21 cellular contexts compared by ENCODE assay signal in genomic region chr6:73832313-73832712, GRCh38.
"Had no signal": no experiment of that assay in that cellular context is flagged by ENCODE, and none has a peak within 500 bp of the region (broad histone marks: within the 10 kb centered on the region; RNA-seq: fewer than 3 reads in every experiment).

No MANE protein-coding gene starts in this region.

- H3K4me3 ChIP-seq: adrenal gland, coronary artery, skin epidermis, suprapubic skin had no signal

- H3K4me1 ChIP-seq: adrenal gland, parathyroid adenoma, suprapubic skin had no signal

- H3K9me3 ChIP-seq: adrenal gland, neutrophil, suprapubic skin had no signal

- H3K27me3 ChIP-seq: adrenal gland, neutrophil, suprapubic skin had no signal

- DNase-seq: activated CD4-positive, alpha-beta memory T cell treated with anti-CD3 and anti-CD28 coated beads, Interleukin-2, amount 10 ng/mL, durations not matched to agents 7 days and 5 days; activated CD4-positive, alpha-beta T cell treated with anti-CD3 and anti-CD28 coated beads for 4 hours; activated effector memory CD4-positive, alpha-beta T cell treated with Interleukin-2 at 50 U/mL for 16 hours; activated naive CD4-positive, alpha-beta T cell treated with anti-CD3 and anti-CD28 coated beads, Interleukin-2, amount 50 U/mL, for 16 hours; activated T-cell treated with anti-CD3 and anti-CD28 coated beads, Interleukin-2, amount 50 U/mL, for 4 hours; adrenal gland; caudate nucleus; islet precursor cell; natural killer cell; stimulated activated CD4-positive, alpha-beta T cell treated with anti-CD3 and anti-CD28 coated beads, Interleukin-4, amount 100 ng/mL, for 24 hours; stimulated activated naive CD4-positive, alpha-beta T cell treated with Interleukin-2 at 50 U/mL for 16 hours; T-helper 17 cell; trophoblast cell had no signal

- H3K27ac ChIP-seq: adrenal gland, coronary artery, neutrophil, parathyroid adenoma, suprapubic skin had no signal

- ATAC-seq: activated T-cell treated with anti-CD3 and anti-CD28 coated beads, Interleukin-2, amount 50 U/mL, for 4 hours; esophagus mucosa; left lobe of liver; natural killer cell; T-helper 17 cell; WTC11 had no signal

- H3K36me3 ChIP-seq: adrenal gland, neutrophil, suprapubic skin had no signal
